2 cellular contexts compared by ENCODE assay signal in genomic region chr6:28317866-28318265, GRCh38. TPM values are rescaled to one million over a fixed set of nuclear protein-coding genes. Genes with fewer than 3 reads are reported as not detected.
"Had no signal": no experiment of that assay in that cellular context is flagged by ENCODE, and none has a peak within 500 bp of the region (broad histone marks: within the 10 kb centered on the region; RNA-seq: fewer than 3 reads in every experiment).

No MANE protein-coding gene starts in this region.

RNA-seq across cellular contexts. Expression of gene NKAPL, which starts 58.8 kb away (rescaled TPM):
- total RNA-seq: myocyte had no signal
- polyA plus RNA-seq: neural cell had no signal
